19 cellular contexts compared by ENCODE assay signal in the genomic region with DNA sequence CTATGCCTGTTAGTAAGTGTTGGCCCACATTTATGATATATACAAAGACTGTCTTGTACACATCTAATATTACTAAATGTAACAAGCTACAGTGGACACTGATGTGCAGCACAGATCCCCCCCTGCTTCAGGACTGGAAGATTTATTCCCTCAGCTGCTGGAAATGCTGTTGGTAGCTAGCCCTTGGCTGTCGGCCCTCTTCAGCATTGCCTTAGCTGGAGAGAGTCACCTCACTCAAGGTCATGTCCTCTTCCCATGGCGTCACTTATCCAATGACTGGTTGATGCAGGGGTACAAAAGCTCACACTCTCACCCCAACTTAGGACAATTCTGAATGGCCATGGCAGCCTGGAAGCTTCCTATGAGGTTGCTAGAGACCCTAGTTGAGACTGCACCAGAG.
"Had no signal": no experiment of that assay in that cellular context is flagged by ENCODE, and none has a peak within 500 bp of the region (broad histone marks: within the 10 kb centered on the region; RNA-seq: fewer than 3 reads in every experiment).

No MANE protein-coding gene starts in this region.

- H3K27me3 ChIP-seq: ovary, sigmoid colon, testis, tibial nerve, upper lobe of right lung, vagina had no signal

- H3K4me3 ChIP-seq: ovary, sigmoid colon, skin epidermis, testis, tibial nerve, upper lobe of right lung, vagina had no signal

- DNase-seq: effector memory CD4-positive, alpha-beta T cell; immature natural killer cell; kidney; left colon; mammary epithelial cell; natural killer cell; ovary; retina; sigmoid colon; stimulated activated CD4-positive, alpha-beta T cell treated with anti-CD3 and anti-CD28 coated beads, Interleukin-2, amount 100 ng/mL, for 24 hours; stimulated activated CD4-positive, alpha-beta T cell treated with anti-CD3 and anti-CD28 coated beads, Interleukin-4, amount 100 ng/mL, for 4 hours; stimulated activated naive B cell treated with anti-CD40 and anti-IgM and Interleukin-4, amounts not matched to agents 10 μg/mL and 1 μg/mL and 100 μg/mL, for 72 hours; stimulated activated naive CD8-positive, alpha-beta T cell treated with anti-CD3 and anti-CD28 coated beads, Interleukin-15, amount 100 ng/mL, for 72 hours; testis; upper lobe of right lung had no signal

- H3K4me1 ChIP-seq: sigmoid colon, testis, upper lobe of right lung, vagina had no signal

- H3K36me3 ChIP-seq: ovary, sigmoid colon, upper lobe of right lung, vagina had no signal

- ATAC-seq: esophagus mucosa; left colon; natural killer cell; stimulated activated naive B cell treated with anti-CD40 and anti-IgM and Interleukin-4, amounts not matched to agents 10 μg/mL and 1 μg/mL and 100 μg/mL, for 72 hours; stimulated activated naive CD8-positive, alpha-beta T cell treated with anti-CD3 and anti-CD28 coated beads, Interleukin-15, amount 100 ng/mL, for 72 hours; upper lobe of right lung had no signal

- H3K27ac ChIP-seq: ovary, sigmoid colon, skin epidermis, testis, tibial nerve, upper lobe of right lung, vagina had no signal

- H3K9me3 ChIP-seq: ovary, sigmoid colon, testis, tibial nerve, upper lobe of right lung, vagina had no signal
